In the genomic region with DNA sequence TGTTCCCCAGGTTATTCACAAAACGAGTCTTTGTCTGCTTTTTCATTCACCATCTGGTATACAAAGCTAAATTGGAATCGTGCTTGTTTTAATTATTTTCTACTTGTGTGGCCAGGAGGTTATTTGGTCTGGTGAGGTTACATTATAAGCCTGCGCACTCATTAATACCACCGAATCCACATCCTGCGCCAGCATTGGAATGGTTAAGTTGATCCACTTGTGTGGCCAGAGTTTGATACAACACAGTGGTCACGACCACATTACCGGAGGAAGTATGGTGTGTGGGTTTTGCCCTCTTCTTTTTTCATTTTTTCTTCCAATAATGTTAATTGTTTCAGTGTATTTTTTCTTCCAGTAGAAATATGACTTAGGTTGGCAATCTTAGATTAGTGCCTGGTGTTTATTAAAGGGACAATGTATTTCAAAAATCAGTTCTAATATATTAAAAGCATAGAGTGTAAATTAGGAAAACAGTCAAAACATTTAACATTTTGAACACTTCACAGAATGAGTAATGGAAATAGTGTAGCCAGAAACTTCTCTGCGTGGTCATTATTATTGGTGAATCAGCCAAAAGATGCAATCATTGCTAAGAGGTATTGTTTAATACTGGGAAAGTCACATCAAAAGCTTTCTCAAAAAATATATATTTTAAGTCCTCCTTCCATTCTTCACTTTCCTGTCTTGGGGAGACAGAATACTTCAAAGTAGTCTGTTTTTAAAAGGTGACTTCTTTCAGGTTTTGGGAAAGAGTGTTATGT, we compare ENCODE assay signal across 9 cellular contexts.
DNase-seq lines count a peak whose midpoint lies in the region; ATAC-seq and TF ChIP-seq lines count a peak whose summit lies in the region.
"Had no signal": no experiment of that assay in that cellular context is flagged by ENCODE, and none has a peak within 500 bp of the region (broad histone marks: within the 10 kb centered on the region; RNA-seq: fewer than 3 reads in every experiment).

No MANE protein-coding gene starts in this region.

- no peaks in the 10 kb centered on the region for H3K36me3 ChIP-seq in CD8-positive, alpha-beta memory T cell (ENCODE audit: insufficient read depth, low read length)
- H3K36me3 ChIP-seq in sigmoid colon, result no peaks in the 10 kb centered on the region

- H3K4me3 ChIP-seq in CD8-positive, alpha-beta memory T cell (ENCODE audit: low read length), result no peak overlapping the region
- H3K4me3 ChIP-seq in sigmoid colon, result no peak overlapping the region

- H3K27ac ChIP-seq in CD8-positive, alpha-beta memory T cell (ENCODE audit: low read depth, low read length), result no peak overlapping the region
- no peak overlapping the region for H3K27ac ChIP-seq in sigmoid colon

- H3K27me3 Mint-ChIP-seq in CD8-positive, alpha-beta memory T cell, result no peaks in the 10 kb centered on the region
- H3K27me3 Mint-ChIP-seq in activated naive CD8-positive, alpha-beta T cell treated with anti-CD3 and anti-CD28 coated beads, Interleukin-2, amount 10 ng/mL, durations not matched to agents 7 days and 5 days, result no peaks in the 10 kb centered on the region
- no peaks in the 10 kb centered on the region for H3K27me3 Mint-ChIP-seq in progenitor cell of endocrine pancreas

- 46 to 76% methylated on average over 8 of the region's 8 CpGs for WGBS in sigmoid colon, 2 donors

- no peak for ATAC-seq in activated naive CD8-positive, alpha-beta T cell treated with anti-CD3 and anti-CD28 coated beads, Interleukin-2, amount 10 ng/mL, durations not matched to agents 7 days and 5 days (ENCODE audit: low read depth)
- ATAC-seq in GM19455 (IDR thresholded peaks at IDR 0.05; ENCODE audit: unreplicated experiment), result no peak

- peaks cover 52% of the 10 kb centered on the region for H3K4me1 ChIP-seq in CD8-positive, alpha-beta memory T cell (ENCODE audit: insufficient read depth, low read length)
- H3K4me1 ChIP-seq in sigmoid colon, result peaks cover 0 to 39% (median 28%) of the 10 kb centered on the region in 4 donors

- intact Hi-C loops in sigmoid colon (cut with DNase I), result no loop called here

- TF ChIP-seq EP300 in sigmoid colon (IDR thresholded peaks at IDR 0.05), result no peak

- no peaks in the 10 kb centered on the region for H3K27me3 ChIP-seq in CD8-positive, alpha-beta memory T cell (ENCODE audit: insufficient read depth, low read length, poor library complexity, severe bottlenecking)
- H3K27me3 ChIP-seq in sigmoid colon, result no peaks in the 10 kb centered on the region

- CTCF ChIA-PET in CD8-positive, alpha-beta memory T cell (lab: Charles Lee), result no interaction called here

- H3K27ac Mint-ChIP-seq in CD8-positive, alpha-beta memory T cell, result peak overlapping the region in 7 of 8 donors; percentile 1 to 69 (median 57)
- peak overlapping the region; percentile 66 for H3K27ac Mint-ChIP-seq in activated naive CD8-positive, alpha-beta T cell treated with anti-CD3 and anti-CD28 coated beads, Interleukin-2, amount 10 ng/mL, durations not matched to agents 7 days and 5 days
- H3K27ac Mint-ChIP-seq in progenitor cell of endocrine pancreas, result no peak overlapping the region

- H3K9me3 Mint-ChIP-seq in CD8-positive, alpha-beta memory T cell, result no peaks in the 10 kb centered on the region
- no peaks in the 10 kb centered on the region for H3K9me3 Mint-ChIP-seq in activated naive CD8-positive, alpha-beta T cell treated with anti-CD3 and anti-CD28 coated beads, Interleukin-2, amount 10 ng/mL, durations not matched to agents 7 days and 5 days
- H3K9me3 Mint-ChIP-seq in progenitor cell of endocrine pancreas (ENCODE audit: low read depth), result no peaks in the 10 kb centered on the region

- TF ChIP-seq CTCF in sigmoid colon (IDR thresholded peaks at IDR 0.05), result no peak
- TF ChIP-seq CTCF in progenitor cell of endocrine pancreas (IDR thresholded peaks at IDR 0.05; ENCODE audit: unreplicated experiment), result no peak

- H3K9me3 ChIP-seq in CD8-positive, alpha-beta memory T cell (ENCODE audit: low read length), result no peaks in the 10 kb centered on the region
- H3K9me3 ChIP-seq in sigmoid colon, result no peaks in the 10 kb centered on the region

- in situ Hi-C loops in KBM-7 (cut with MboI; ENCODE audit: low pct_unique_long_range_greater_than_20kb, low sequenced_read_pairs), result no loop called here

- H3K36me3 Mint-ChIP-seq in CD8-positive, alpha-beta memory T cell, result peaks cover 0 to 1% (median 0%) of the 10 kb centered on the region in 3 donors
- H3K36me3 Mint-ChIP-seq in activated naive CD8-positive, alpha-beta T cell treated with anti-CD3 and anti-CD28 coated beads, Interleukin-2, amount 10 ng/mL, durations not matched to agents 7 days and 5 days, result peaks cover 5% of the 10 kb centered on the region
- H3K36me3 Mint-ChIP-seq in progenitor cell of endocrine pancreas (ENCODE audit: insufficient read depth), result no peaks in the 10 kb centered on the region

- TF ChIP-seq POLR2A in sigmoid colon (IDR thresholded peaks at IDR 0.05), result no peak

- POLR2A ChIA-PET in CD8-positive, alpha-beta memory T cell (lab: Charles Lee), result no interaction called here
- POLR2A ChIA-PET in activated naive CD8-positive, alpha-beta T cell treated with anti-CD3 and anti-CD28 coated beads, Interleukin-2, amount 10 ng/mL, durations not matched to agents 7 days and 5 days (lab: Charles Lee), result interaction anchor here (1.0 kb wide), 1 partner anchor 24 kb away, joined by 3 read pairs; no protein-coding TSS in a partner anchor

- peak overlapping the region in 6 of 7 donors; percentile 7 to 67 (median 50) for H3K4me3 Mint-ChIP-seq in CD8-positive, alpha-beta memory T cell
- H3K4me3 Mint-ChIP-seq in activated naive CD8-positive, alpha-beta T cell treated with anti-CD3 and anti-CD28 coated beads, Interleukin-2, amount 10 ng/mL, durations not matched to agents 7 days and 5 days, result peak overlapping the region; percentile 63
- no peak overlapping the region for H3K4me3 Mint-ChIP-seq in progenitor cell of endocrine pancreas (ENCODE audit: low read depth)

- peaks cover 80 to 95% (median 95%) of the 10 kb centered on the region in 3 donors for H3K4me1 Mint-ChIP-seq in CD8-positive, alpha-beta memory T cell
- peaks cover 72% of the 10 kb centered on the region for H3K4me1 Mint-ChIP-seq in activated naive CD8-positive, alpha-beta T cell treated with anti-CD3 and anti-CD28 coated beads, Interleukin-2, amount 10 ng/mL, durations not matched to agents 7 days and 5 days
- peaks cover 14% of the 10 kb centered on the region for H3K4me1 Mint-ChIP-seq in progenitor cell of endocrine pancreas (ENCODE audit: low read depth)

- DNase-seq in CD8-positive, alpha-beta memory T cell, result no peak
- DNase-seq in KBM-7, result peak; percentile 33
- no peak for DNase-seq in activated naive CD8-positive, alpha-beta T cell treated with anti-CD3 and anti-CD28 coated beads, Interleukin-2, amount 10 ng/mL, durations not matched to agents 7 days and 5 days
- DNase-seq in left kidney (ENCODE audit: low read depth, low spot score), result peak; percentile 39
- no peak for DNase-seq in sigmoid colon
- DNase-seq in progenitor cell of endocrine pancreas (ENCODE audit: low spot score, unreplicated experiment), result no peak
- DNase-seq in stimulated activated CD4-positive, alpha-beta T cell treated with anti-CD3 and anti-CD28 coated beads, Interleukin-2, amount 100 ng/mL, for 24 hours, result no peak
- DNase-seq: NCI-H187 treated with DMSO at 0.1 percent for 48 hours had no signal

Comparison
In these comparisons a context has a peak if more than half of its experiments do, and no peak if none do; other contexts are left out.
1. DNase-seq: peak in KBM-7 (single experiment) and left kidney (single experiment); none in CD8-positive, alpha-beta memory T cell (0 of 5), activated naive CD8-positive, alpha-beta T cell treated with anti-CD3 and anti-CD28 coated beads, Interleukin-2, amount 10 ng/mL, durations not matched to agents 7 days and 5 days (single experiment), sigmoid colon (single experiment), progenitor cell of endocrine pancreas (single experiment) and stimulated activated CD4-positive, alpha-beta T cell treated with anti-CD3 and anti-CD28 coated beads, Interleukin-2, amount 100 ng/mL, for 24 hours (0 of 2).